ENCODE assay signal across 8 cellular contexts in genomic region chr11:118338637-118339061, GRCh38.
DNase-seq lines count a peak whose midpoint lies in the region; ATAC-seq and TF ChIP-seq lines count a peak whose summit lies in the region.

No MANE protein-coding gene starts in this region.

- H3K4me3 ChIP-seq in DND-41 (ENCODE audit: low read depth in 1 of 2, low read length in 2 of 2): peak overlapping the region in 1 of 2 experiments; percentile 79; a peak in 2 of 4 replicates

- H3K27ac ChIP-seq in DND-41 (ENCODE audit: low read length) (peak overlapping the region; percentile 98), substantia nigra (ENCODE audit: low read depth, low read length, poor library complexity, severe bottlenecking) (no peak overlapping the region)

- peak overlapping the region; percentile 70 for H3K4me2 ChIP-seq in DND-41 (ENCODE audit: insufficient read depth, low read length)

- peaks cover 61% of the 10 kb centered on the region for H3K4me1 ChIP-seq in DND-41 (ENCODE audit: insufficient read depth, low read length)

- no peaks in the 10 kb centered on the region for H3K27me3 Mint-ChIP-seq in activated naive CD8-positive, alpha-beta T cell

- H3K36me3 ChIP-seq in DND-41 (ENCODE audit: insufficient read depth, low read length): peaks cover 52% of the 10 kb centered on the region

- no peak overlapping the region for H2AFZ ChIP-seq in DND-41 (ENCODE audit: low read depth, low read length)

- peak overlapping the region; percentile 100 for H3K27ac Mint-ChIP-seq in activated naive CD8-positive, alpha-beta T cell

- DNase-seq in DND-41: peak; percentile 89
- DNase-seq in T-helper 2 cell: peak; percentile 43 to 97 (median 79)
- DNase-seq in stimulated activated CD4-positive, alpha-beta T cell treated with anti-CD3 and anti-CD28 coated beads, Interleukin-12 subunit alpha, Interleukin-12 subunit beta, amount 100 ng/mL, for 48 hours (ENCODE audit: low read depth in 2 of 3, low spot score in 1 of 3): peak; percentile 70 to 89 (median 81)
- DNase-seq in NCI-H524 (lab: John Stamatoyannopoulos, UW): no peak
- no peak for DNase-seq in NCI-H187 (lab: John Stamatoyannopoulos, UW)
- DNase-seq in substantia nigra (lab: John Stamatoyannopoulos, UW): no peak
- no peak for DNase-seq in GM19238 (ENCODE audit: insufficient read length, low spot score)

- peaks cover 31% of the 10 kb centered on the region for H4K20me1 ChIP-seq in DND-41 (ENCODE audit: insufficient read depth, low read length)

- peaks cover 63% of the 10 kb centered on the region for H3K4me1 Mint-ChIP-seq in activated naive CD8-positive, alpha-beta T cell (ENCODE audit: low read depth)

- peak overlapping the region; percentile 83 for H3K9ac ChIP-seq in DND-41 (ENCODE audit: low read depth, low read length)

- peak overlapping the region; percentile 90 for H3K4me3 Mint-ChIP-seq in activated naive CD8-positive, alpha-beta T cell

- H3K36me3 Mint-ChIP-seq in activated naive CD8-positive, alpha-beta T cell: peaks cover 20% of the 10 kb centered on the region

- peaks cover 73% of the 10 kb centered on the region for H3K79me2 ChIP-seq in DND-41 (ENCODE audit: insufficient read depth, low read length)

- ATAC-seq in DND-41 (ENCODE audit: insufficient read depth, low read depth): peak; percentile 54

- H3K9me3 Mint-ChIP-seq in activated naive CD8-positive, alpha-beta T cell (ENCODE audit: low read depth): no peaks in the 10 kb centered on the region

- no peaks in the 10 kb centered on the region for H3K27me3 ChIP-seq in DND-41 (ENCODE audit: insufficient read depth, low read length, poor library complexity)

- H3K9me3 ChIP-seq in DND-41 (ENCODE audit: insufficient read depth, low read length, severe bottlenecking): no peaks in the 10 kb centered on the region

- TF ChIP-seq CTCF in DND-41 (IDR thresholded peaks at IDR 0.05; ENCODE audit: borderline replicate concordance, extremely low read depth, low read length, poor library complexity, severe bottlenecking): peak; percentile 17

Comparison
In these comparisons a context has a peak if more than half of its experiments do, and no peak if none do; other contexts are left out.
1. DNase-seq: peak in DND-41 (single experiment), T-helper 2 cell (5 of 5) and stimulated activated CD4-positive, alpha-beta T cell treated with anti-CD3 and anti-CD28 coated beads, Interleukin-12 subunit alpha, Interleukin-12 subunit beta, amount 100 ng/mL, for 48 hours (3 of 3); none in NCI-H524 (0 of 2), NCI-H187 (0 of 2), substantia nigra (0 of 49) and GM19238 (single experiment).